11 cellular contexts compared by ENCODE assay signal in genomic region chr10:26550774-26551526, GRCh38.
DNase-seq lines count a peak whose midpoint lies in the region; ATAC-seq, FAIRE-seq and TF ChIP-seq lines count a peak whose summit lies in the region.
"Had no signal": no experiment of that assay in that cellular context is flagged by ENCODE, and none has a peak within 500 bp of the region (broad histone marks: within the 10 kb centered on the region; RNA-seq: fewer than 3 reads in every experiment).

No MANE protein-coding gene starts in this region.

- no peak for TF ChIP-seq EP300 in upper lobe of left lung (IDR thresholded peaks at IDR 0.05)

- no peak overlapping the region for H2BK5ac ChIP-seq in mesendoderm (ENCODE audit: low read length)

- RAD21 ChIA-PET in HCT116 (lab: Charles Lee; ENCODE audit: low non-redundant PET in 1 of 2, low total read pairs in 2 of 2, uncharacterized antibody in 2 of 2, unreplicated experiment in 2 of 2): no interaction called here

- DNase-seq in GM12892 (ENCODE audit: insufficient read length): no peak
- DNase-seq in HCT116 (ENCODE audit: low read depth, low spot score): peak; percentile 51
- DNase-seq in Panc1 (ENCODE audit: low read depth, low spot score): no peak
- DNase-seq in mesendoderm: peak; percentile 54
- DNase-seq in upper lobe of left lung: no peak
- no peak for DNase-seq in kidney glomerular epithelial cell (lab: John Stamatoyannopoulos, UW)
- no peak for DNase-seq in A172 (ENCODE audit: low spot score)
- DNase-seq: NCI-H1436 treated with DMSO at 0.1 percent for 48 hours; stimulated activated CD4-positive, alpha-beta T cell treated with anti-CD3 and anti-CD28 coated beads, Interleukin-4, amount 100 ng/mL, for 24 hours had no signal

- no peaks in the 10 kb centered on the region for H4K20me1 ChIP-seq in HCT116 (ENCODE audit: insufficient read depth)

- H3K9me2 ChIP-seq in HCT116 (ENCODE audit: insufficient read depth): no peaks in the 10 kb centered on the region

- no peak overlapping the region for H2AK5ac ChIP-seq in mesendoderm (ENCODE audit: low read length)

- in situ Hi-C loops in Panc1 (cut with HindIII; ENCODE audit: low pct_unique_long_range_greater_than_20kb, low sequenced_read_pairs): no loop called here

- H3K9me3 ChIP-seq in HCT116 (ENCODE audit: control insufficient read depth in 1 of 2, insufficient read depth in 1 of 2, low read depth in 1 of 2, low read length in 2 of 2) (no peaks in the 10 kb centered on the region), Panc1 (ENCODE audit: control insufficient read depth, insufficient read depth, low read depth, low read length) (no peaks in the 10 kb centered on the region), upper lobe of left lung (peaks cover 0 to 7% (median 5%) of the 10 kb centered on the region in 4 donors)

- TF ChIP-seq RAD21 in HCT116 (IDR thresholded peaks at IDR 0.05; ENCODE audit: low read depth): peak; percentile 73

- peak overlapping the region; percentile 30 for H3K4me2 ChIP-seq in HCT116 (ENCODE audit: low read length)
- H3K4me2 ChIP-seq in mesendoderm (ENCODE audit: low read length): no peak overlapping the region

- intact Hi-C loops in HCT116 (cut with micrococcal nuclease) (loop anchor here (2.0 kb wide), 2 partner anchors 216 to 332 kb away; no protein-coding TSS in a partner anchor), Panc1 (cut with micrococcal nuclease; ENCODE audit: unreplicated experiment) (loop anchor here (10.0 kb wide), 1 partner anchor 676 kb away; no protein-coding TSS in a partner anchor)

- H3K4me1 ChIP-seq in HCT116 (ENCODE audit: control insufficient read depth in 1 of 2, insufficient read depth in 2 of 2, low read length in 2 of 2) (no peaks in the 10 kb centered on the region), Panc1 (ENCODE audit: control insufficient read depth, insufficient read depth, low read length) (no peaks in the 10 kb centered on the region), mesendoderm (ENCODE audit: control insufficient read depth, low read depth, low read length) (no peaks in the 10 kb centered on the region), upper lobe of left lung (peaks cover 0 to 10% (median 3%) of the 10 kb centered on the region in 4 donors)

- peak; percentile 99 for ATAC-seq in HCT116
- ATAC-seq in Panc1: no peak
- no peak for ATAC-seq in upper lobe of left lung (ENCODE audit: low FRiP score in 2 of 2)
- no peak for ATAC-seq in HG03135 (IDR thresholded peaks at IDR 0.05; ENCODE audit: unreplicated experiment)

- peak; percentile 78 for FAIRE-seq in GM12892 (lab: Jason Lieb, UNC)

- peak overlapping the region; percentile 84 for H2AFZ ChIP-seq in HCT116 (ENCODE audit: low read depth, low read length, poor library complexity, severe bottlenecking)

- no peaks in the 10 kb centered on the region for H3K79me1 ChIP-seq in mesendoderm (ENCODE audit: low read length)

- TF ChIP-seq POLR2A in GM12892 (IDR thresholded peaks at IDR 0.05; ENCODE audit: low read depth, low read length) (no peak), HCT116 (IDR thresholded peaks at IDR 0.05; ENCODE audit: borderline replicate concordance, extremely low read depth, insufficient read depth, insufficient read length) (no peak), upper lobe of left lung (IDR thresholded peaks at IDR 0.05) (no peak)

- H3K36me3 ChIP-seq in HCT116 (ENCODE audit: control insufficient read depth in 1 of 2, insufficient read depth in 2 of 2, low read length in 2 of 2) (no peaks in the 10 kb centered on the region), Panc1 (ENCODE audit: control insufficient read depth, insufficient read depth, low read length) (no peaks in the 10 kb centered on the region), mesendoderm (ENCODE audit: control insufficient read depth, insufficient read depth, low read length) (no peaks in the 10 kb centered on the region), upper lobe of left lung (peaks cover 0 to 10% (median 5%) of the 10 kb centered on the region in 4 donors)
- H3K36me3 ChIP-seq: thoracic aorta had no signal

- H3K4ac ChIP-seq in mesendoderm (ENCODE audit: low read depth, low read length): no peak overlapping the region

- no peak overlapping the region for H4K8ac ChIP-seq in mesendoderm (ENCODE audit: low read depth, low read length)

- POLR2A ChIA-PET in HCT116 (lab: Charles Lee) (no interaction called here), Panc1 (lab: Charles Lee) (no interaction called here)

- H4K5ac ChIP-seq in mesendoderm (ENCODE audit: low read length): no peak overlapping the region

- H3K27me3 ChIP-seq in HCT116 (ENCODE audit: insufficient read depth, low read length) (peaks cover 12% of the 10 kb centered on the region; the same call in 1 of the 2 replicates), Panc1 (ENCODE audit: control insufficient read depth, insufficient read depth, low read length) (no peaks in the 10 kb centered on the region), mesendoderm (ENCODE audit: insufficient read depth, low read length, poor library complexity) (no peaks in the 10 kb centered on the region), upper lobe of left lung (no peaks in the 10 kb centered on the region)

- H3K79me2 ChIP-seq in HCT116 (ENCODE audit: insufficient read depth, low read length) (no peaks in the 10 kb centered on the region), mesendoderm (ENCODE audit: control insufficient read depth, insufficient read depth, low read length) (no peaks in the 10 kb centered on the region)

- H3K56ac ChIP-seq in mesendoderm (ENCODE audit: low read length): no peak overlapping the region

- no peak overlapping the region for H2BK120ac ChIP-seq in mesendoderm (ENCODE audit: low read depth, low read length)

- TF ChIP-seq CTCF in HCT116 (IDR thresholded peaks at IDR 0.05 in 2 of 3, conservative IDR thresholded peaks at IDR 0.05 in 1 of 3; ENCODE audit: borderline replicate concordance in 1 of 3, insufficient read depth in 1 of 3, low read depth in 2 of 3, low read length in 2 of 3) (peak; percentile 51 to 64 (median 57); a peak in 5 of 6 replicates), Panc1 (IDR thresholded peaks at IDR 0.05) (peak; percentile 13; the same call in 1 of the 2 replicates), upper lobe of left lung (IDR thresholded peaks at IDR 0.05) (no peak)

- no CpG with 5 or more reads among the region's 15 CpGs for WGBS in mesendoderm (ENCODE audit: extremely low coverage, insufficient coverage, low lambda C conversion rate)
- WGBS in upper lobe of left lung, 2 donors: 86 to 91% methylated on average over 12 to 15 of the region's 15 CpGs

- H3K18ac ChIP-seq in mesendoderm (ENCODE audit: low read length): no peak overlapping the region

- no peak overlapping the region for H3K23ac ChIP-seq in mesendoderm (ENCODE audit: low read length)

- BruUV-seq in HCT116 (replicated peaks; lab: Mats Ljungman, UMichigan): no TSS peak
- BruUV-seq in Panc1 (replicated peaks; lab: Mats Ljungman, UMichigan): no TSS peak

- H3K9ac ChIP-seq in HCT116 (ENCODE audit: low read length) (no peak overlapping the region), mesendoderm (ENCODE audit: low read length) (no peak overlapping the region)

- H3K4me3 ChIP-seq in HCT116 (replicated peaks in 1 of 2; ENCODE audit: low read depth in 1 of 2, low read length in 2 of 2) (no peak overlapping the region), Panc1 (ENCODE audit: low read depth in 2 of 2, low read length in 2 of 2) (no peak overlapping the region), mesendoderm (ENCODE audit: low read length) (no peak overlapping the region), upper lobe of left lung (no peak overlapping the region)
- H3K4me3 ChIP-seq: thoracic aorta had no signal

- H2BK15ac ChIP-seq in mesendoderm (replicated peaks; ENCODE audit: low read depth): no peak overlapping the region

- H3K27ac ChIP-seq in HCT116 (ENCODE audit: low read depth, low read length) (no peak overlapping the region), Panc1 (ENCODE audit: low read length) (no peak overlapping the region), mesendoderm (ENCODE audit: low read depth, low read length) (no peak overlapping the region), upper lobe of left lung (no peak overlapping the region)
- H3K27ac ChIP-seq: thoracic aorta had no signal

- CTCF ChIA-PET in HCT116 (lab: Charles Lee): interaction anchor here (1.1 to 1.9 kb wide), 4 partner anchors 17 to 331 kb away, joined by 4 to 13 read pairs (median 4); no protein-coding TSS in a partner anchor
- CTCF ChIA-PET in Panc1 (lab: Charles Lee): no interaction called here

TF ChIP-seq in HCT116, 20 proteins besides CTCF, POLR2A, EP300 and RAD21:
- no peak for TF ChIP-seq TCF7L2 (IDR thresholded peaks at IDR 0.05; ENCODE audit: borderline replicate concordance, extremely low read depth, insufficient read depth, insufficient read length)
- TF ChIP-seq CEBPB (IDR thresholded peaks at IDR 0.05; ENCODE audit: low read depth): no peak
- no peak for TF ChIP-seq EZH2 (IDR thresholded peaks at IDR 0.05)
- no peak for TF ChIP-seq ZFX (IDR thresholded peaks at IDR 0.05)
- no peak for TF ChIP-seq CBX3 (IDR thresholded peaks at IDR 0.05; ENCODE audit: low read depth)

Comparison
In these comparisons a context has a peak if more than half of its experiments do, and no peak if none do; other contexts are left out.
1. DNase-seq: peak in HCT116 (single experiment) and mesendoderm (single experiment); none in GM12892 (single experiment), Panc1 (single experiment), upper lobe of left lung (0 of 2), kidney glomerular epithelial cell (single experiment) and A172 (single experiment).
2. CTCF ChIP-seq: peak in HCT116 (3 of 3) and Panc1 (single experiment); none in upper lobe of left lung (0 of 6).